ENCODE assay signal across 8 cellular contexts in the genomic region with DNA sequence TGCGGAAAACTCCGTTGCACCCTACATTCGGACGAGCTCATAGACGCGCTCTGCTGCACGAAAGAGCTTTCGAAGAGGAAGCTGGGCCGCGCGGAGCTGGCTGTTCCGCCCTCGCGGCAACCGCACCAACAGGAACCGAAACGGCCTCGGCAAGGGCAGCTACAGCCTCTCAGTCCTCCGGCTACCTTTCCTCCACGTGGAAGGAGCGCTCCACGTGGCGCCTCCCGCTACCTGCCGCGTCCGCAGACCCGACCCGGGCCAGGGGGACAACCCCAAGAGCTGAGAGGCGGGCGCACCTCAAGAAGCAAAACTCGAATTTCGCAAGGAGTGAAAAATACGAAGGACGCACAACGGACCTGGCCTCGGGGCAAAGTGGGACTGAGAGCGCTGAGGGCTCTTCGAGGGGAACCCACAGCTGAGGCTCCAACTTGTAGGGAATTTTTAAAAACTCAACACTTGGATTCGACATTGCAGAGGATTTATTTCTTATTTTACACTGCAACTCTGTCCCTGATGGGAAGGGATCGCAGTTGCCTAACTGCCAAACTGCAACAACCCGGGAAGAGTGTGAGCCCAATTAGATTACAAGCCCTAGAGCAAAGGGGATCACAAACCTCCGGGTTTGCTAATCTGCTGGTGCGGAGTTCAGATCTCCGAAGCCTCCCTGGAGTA. TPM values are rescaled to one million over a fixed set of nuclear protein-coding genes. Genes with fewer than 3 reads are reported as not detected.
A peak's percentile ranks its signal among the peaks of the same experiment; 100 is the strongest.
DNase-seq lines count a peak whose midpoint lies in the region; ATAC-seq and TF ChIP-seq lines count a peak whose summit lies in the region.

No MANE protein-coding gene starts in this region.

- peak; percentile 85 for ATAC-seq in HG02970 (IDR thresholded peaks at IDR 0.05; ENCODE audit: low FRiP score, unreplicated experiment)

- POLR2A ChIA-PET in MCF 10A (lab: Yijun Ruan, JAX) (no interaction called here), SK-N-SH (lab: Yijun Ruan, JAX) (no interaction called here)

- H2BK12ac ChIP-seq in mesenchymal stem cell (ENCODE audit: low read length in 2 of 2): peak overlapping the region; percentile 7 to 11

- H3K4ac ChIP-seq in mesenchymal stem cell (ENCODE audit: low read depth in 1 of 2, low read length in 2 of 2): peak overlapping the region in 1 of 2 experiments; percentile 64

- TF ChIP-seq CTCF in breast epithelium (IDR thresholded peaks at IDR 0.05): no peak
- no peak for TF ChIP-seq CTCF in MCF 10A (IDR thresholded peaks at IDR 0.05; ENCODE audit: unreplicated experiment)
- no peak for TF ChIP-seq CTCF in SK-N-SH (IDR thresholded peaks at IDR 0.05)
- TF ChIP-seq CTCF in dorsolateral prefrontal cortex (IDR thresholded peaks at IDR 0.05 in 54 of 56, conservative IDR thresholded peaks at IDR 0.05 in 2 of 56; ENCODE audit: low read depth in 1 of 56, partially characterized antibody in 56 of 56): no peak

- H3K4me1 ChIP-seq in breast epithelium: peaks cover 0 to 11% of the 10 kb centered on the region in 2 donors
- H3K4me1 ChIP-seq in SK-N-SH (ENCODE audit: control insufficient read depth in 1 of 2, insufficient read depth in 2 of 2, low read depth in 1 of 2, low read length in 1 of 2): peaks cover 0 to 11% of the 10 kb centered on the region in 2 experiments; a peak in 1 of 4 replicates
- H3K4me1 ChIP-seq in mesenchymal stem cell (ENCODE audit: control insufficient read depth, insufficient read depth, low read depth, low read length): peaks cover 13% of the 10 kb centered on the region

- H3K4me1 Mint-ChIP-seq in MCF 10A (ENCODE audit: insufficient read depth, unreplicated experiment): peaks cover 6% of the 10 kb centered on the region
- H3K4me1 Mint-ChIP-seq in stimulated activated naive CD8-positive, alpha-beta T cell treated with anti-CD3 and anti-CD28 coated beads, Interleukin-15, Interleukin-2, amounts not matched to agents 100 ng/mL and 50 ng/mL, for 24 hours (ENCODE audit: low read depth): peaks cover 26% of the 10 kb centered on the region

- no peaks in the 10 kb centered on the region for H3K79me2 ChIP-seq in SK-N-SH (ENCODE audit: insufficient read depth)

- TF ChIP-seq RAD21 in SK-N-SH (IDR thresholded peaks at IDR 0.05; ENCODE audit: low read length): no peak

- H3K9me3 Mint-ChIP-seq in MCF 10A (ENCODE audit: unreplicated experiment): no peaks in the 10 kb centered on the region
- H3K9me3 Mint-ChIP-seq in stimulated activated naive CD8-positive, alpha-beta T cell treated with anti-CD3 and anti-CD28 coated beads, Interleukin-15, Interleukin-2, amounts not matched to agents 100 ng/mL and 50 ng/mL, for 24 hours: no peaks in the 10 kb centered on the region

- DNase-seq in breast epithelium (ENCODE audit: low spot score in 2 of 2) (no peak), MCF 10A (ENCODE audit: unreplicated experiment) (no peak), SK-N-SH (peak; percentile 63), dorsolateral prefrontal cortex (peak in 3 of 10 donors; percentile 10 to 52 (median 11)), mesenchymal stem cell (peak; percentile 77), RKO (ENCODE audit: low spot score) (no peak)

- no peaks in the 10 kb centered on the region for H3F3A ChIP-seq in SK-N-SH (replicated peaks; ENCODE audit: insufficient read depth)

- no peak overlapping the region for H2AK5ac ChIP-seq in mesenchymal stem cell (ENCODE audit: low read length, severe bottlenecking)

- no peaks in the 10 kb centered on the region for H3K9me2 ChIP-seq in SK-N-SH

- H4K8ac ChIP-seq in mesenchymal stem cell (ENCODE audit: low read length): peak overlapping the region; percentile 71

- no peaks in the 10 kb centered on the region for H3K36me3 ChIP-seq in breast epithelium
- H3K36me3 ChIP-seq in SK-N-SH (replicated peaks in 1 of 2; ENCODE audit: control insufficient read depth in 1 of 2, insufficient read depth in 2 of 2, low read length in 1 of 2): no peaks in the 10 kb centered on the region
- H3K36me3 ChIP-seq in mesenchymal stem cell (ENCODE audit: control insufficient read depth in 1 of 2, insufficient read depth in 2 of 2, low read depth in 1 of 2, low read length in 2 of 2): no peaks in the 10 kb centered on the region

- no peak for TF ChIP-seq EP300 in SK-N-SH (IDR thresholded peaks at IDR 0.05; ENCODE audit: borderline replicate concordance in 1 of 2, low read depth in 1 of 2, low read length in 1 of 2)

- CTCF ChIA-PET in MCF 10A (lab: Yijun Ruan, JAX) (interaction anchor here (0.9 to 1.3 kb wide), 4 partner anchors 12 to 1320 kb away, joined by 3 to 14 read pairs (median 4); no protein-coding TSS in a partner anchor), SK-N-SH (lab: Yijun Ruan, JAX) (interaction anchor here (0.7 to 3.1 kb wide), 8 partner anchors 9 to 767 kb away, joined by 3 to 12 read pairs (median 3); no protein-coding TSS in a partner anchor)

- H3K4me3 Mint-ChIP-seq in MCF 10A (ENCODE audit: unreplicated experiment): no peak overlapping the region
- H3K4me3 Mint-ChIP-seq in stimulated activated naive CD8-positive, alpha-beta T cell treated with anti-CD3 and anti-CD28 coated beads, Interleukin-15, Interleukin-2, amounts not matched to agents 100 ng/mL and 50 ng/mL, for 24 hours: peak overlapping the region; percentile 56

- H4K20me1 ChIP-seq in SK-N-SH (ENCODE audit: insufficient read depth): no peaks in the 10 kb centered on the region

- H2AFZ ChIP-seq in SK-N-SH (ENCODE audit: low read depth): peak overlapping the region; percentile 43; the same call in 1 of the 2 replicates
- peak overlapping the region; percentile 21 for H2AFZ ChIP-seq in mesenchymal stem cell (ENCODE audit: low read depth, low read length)

- BruUV-seq in MCF 10A (replicated peaks; lab: Mats Ljungman, UMichigan): no TSS peak

- no peak overlapping the region for H2BK120ac ChIP-seq in mesenchymal stem cell (ENCODE audit: low read depth, low read length)

- peak overlapping the region; percentile 73 for H4K91ac ChIP-seq in mesenchymal stem cell (ENCODE audit: low read length)

- H3K4me2 ChIP-seq in SK-N-SH (peak overlapping the region; percentile 79), mesenchymal stem cell (ENCODE audit: low read length, poor library complexity, severe bottlenecking) (peak overlapping the region; percentile 30)

- no peak overlapping the region for H3K23ac ChIP-seq in mesenchymal stem cell (ENCODE audit: low read length in 2 of 2)

- H3K27me3 Mint-ChIP-seq in MCF 10A (ENCODE audit: insufficient read depth, unreplicated experiment): peaks cover 81% of the 10 kb centered on the region
- peaks cover 88% of the 10 kb centered on the region for H3K27me3 Mint-ChIP-seq in stimulated activated naive CD8-positive, alpha-beta T cell treated with anti-CD3 and anti-CD28 coated beads, Interleukin-15, Interleukin-2, amounts not matched to agents 100 ng/mL and 50 ng/mL, for 24 hours

- peaks cover 3 to 69% of the 10 kb centered on the region in 2 donors for H3K27me3 ChIP-seq in breast epithelium
- peaks cover 57% of the 10 kb centered on the region for H3K27me3 ChIP-seq in SK-N-SH (ENCODE audit: insufficient read depth)
- H3K27me3 ChIP-seq in dorsolateral prefrontal cortex: peaks cover 13 to 96% (median 75%) of the 10 kb centered on the region in 45 donors
- H3K27me3 ChIP-seq in mesenchymal stem cell (ENCODE audit: control insufficient read depth in 1 of 2, insufficient read depth in 1 of 2, low read length in 2 of 2): peaks cover 75 to 85% of the 10 kb centered on the region in 2 experiments

- H3K9ac ChIP-seq in SK-N-SH (no peak overlapping the region), mesenchymal stem cell (ENCODE audit: low read length) (peak overlapping the region; percentile 63)

- H3K36me3 Mint-ChIP-seq in MCF 10A (ENCODE audit: insufficient read depth, unreplicated experiment): no peaks in the 10 kb centered on the region
- no peaks in the 10 kb centered on the region for H3K36me3 Mint-ChIP-seq in stimulated activated naive CD8-positive, alpha-beta T cell treated with anti-CD3 and anti-CD28 coated beads, Interleukin-15, Interleukin-2, amounts not matched to agents 100 ng/mL and 50 ng/mL, for 24 hours (ENCODE audit: low read depth)

- no peak overlapping the region for H3K14ac ChIP-seq in mesenchymal stem cell (ENCODE audit: low read length in 2 of 2)

- no peaks in the 10 kb centered on the region for H3K79me1 ChIP-seq in mesenchymal stem cell (replicated peaks; ENCODE audit: low read length, poor library complexity, severe bottlenecking)

- H3K4me3 ChIP-seq in breast epithelium: peak overlapping the region; percentile 48 to 80 (median 52)
- peak overlapping the region; percentile 26 to 57 for H3K4me3 ChIP-seq in SK-N-SH (ENCODE audit: low read depth in 2 of 2, low read length in 1 of 2)
- H3K4me3 ChIP-seq in dorsolateral prefrontal cortex: peak overlapping the region; percentile 21 to 66 (median 48)
- peak overlapping the region; percentile 28 to 86 for H3K4me3 ChIP-seq in mesenchymal stem cell (ENCODE audit: insufficient read depth in 1 of 2, low read depth in 1 of 2, low read length in 2 of 2)

- H3K9me3 ChIP-seq in breast epithelium: no peaks in the 10 kb centered on the region
- H3K9me3 ChIP-seq in SK-N-SH: no peaks in the 10 kb centered on the region
- no peaks in the 10 kb centered on the region for H3K9me3 ChIP-seq in mesenchymal stem cell (ENCODE audit: control insufficient read depth, low read length)

- H3K18ac ChIP-seq in mesenchymal stem cell (ENCODE audit: low read depth in 1 of 2, low read length in 2 of 2): peak overlapping the region; percentile 67 to 88

- H3K27ac ChIP-seq in breast epithelium (peak overlapping the region; percentile 33 to 90), SK-N-SH (ENCODE audit: low read depth in 2 of 2, low read length in 1 of 2) (no peak overlapping the region), dorsolateral prefrontal cortex (peak overlapping the region in 4 of 59 donors; percentile 12 to 33 (median 16)), mesenchymal stem cell (ENCODE audit: low read length, poor library complexity, severe bottlenecking) (no peak overlapping the region)

- H2BK5ac ChIP-seq in mesenchymal stem cell (ENCODE audit: low read depth, low read length, poor library complexity, severe bottlenecking): no peak overlapping the region

- H2BK15ac ChIP-seq in mesenchymal stem cell (ENCODE audit: low read depth, poor library complexity, severe bottlenecking): no peak overlapping the region

- intact Hi-C loops in breast epithelium (cut with DNase I; ENCODE audit: low total_unique reads) (no loop called here), MCF 10A (cut with micrococcal nuclease) (no loop called here), dorsolateral prefrontal cortex (cut with DNase I) (no loop called here)

- H3K27ac Mint-ChIP-seq in MCF 10A (ENCODE audit: low read depth, unreplicated experiment): no peak overlapping the region
- peak overlapping the region; percentile 52 for H3K27ac Mint-ChIP-seq in stimulated activated naive CD8-positive, alpha-beta T cell treated with anti-CD3 and anti-CD28 coated beads, Interleukin-15, Interleukin-2, amounts not matched to agents 100 ng/mL and 50 ng/mL, for 24 hours

- WGBS in SK-N-SH (ENCODE audit: low lambda C conversion rate): 4% methylated on average over 39 of the region's 45 CpGs
- WGBS in mesenchymal stem cell: under 1% methylated on average over 45 of the region's 45 CpGs

- no peak for TF ChIP-seq POLR2A in breast epithelium (IDR thresholded peaks at IDR 0.05)

RNA-seq across cellular contexts. Expression of a gene that starts 1.4 kb away (rescaled TPM):
- total RNA-seq in breast epithelium (1 to 10 TPM; 2.7 to 8.0 (median 5.9) TPM), MCF 10A (2022) (not detected in 2 replicates), dorsolateral prefrontal cortex (10 to 100 TPM in 53 of 120 experiments, 1 to 10 TPM in 67; 2.2 to 42.1 (median 9.0) TPM)
- not detected in 2 replicates for polyA plus RNA-seq in SK-N-SH (2012; rRNA removed)
- not detected in 2 replicates for polyA plus RNA-seq in SK-N-SH (2012; cell fraction: cytosol; rRNA removed)
- 0.01 TPM in 1 of 2 replicates, not detected in the other for polyA plus RNA-seq in SK-N-SH (2012; cell fraction: nucleus; rRNA removed)
- 8.3 TPM for polyA plus RNA-seq in mesenchymal stem cell (2013, experiment 1 of 2)
- 7.4 TPM for polyA plus RNA-seq in mesenchymal stem cell (2013, experiment 2 of 2)

Comparison
In these comparisons a context has a peak if more than half of its experiments do, and no peak if none do; other contexts are left out.
1. DNase-seq: peak in SK-N-SH (single experiment) and mesenchymal stem cell (single experiment); none in breast epithelium (0 of 2), MCF 10A (single experiment) and RKO (single experiment).
2. H3K27ac ChIP-seq: peak in breast epithelium (2 of 2); none in SK-N-SH (0 of 2) and mesenchymal stem cell (single experiment).
3. Peak in every context shown above with its lines, with median percentiles within 50 percentile points of each other: H3K4me3 ChIP-seq.